Comparison of ENCODE assay signal across 10 cellular contexts in the genomic region with DNA sequence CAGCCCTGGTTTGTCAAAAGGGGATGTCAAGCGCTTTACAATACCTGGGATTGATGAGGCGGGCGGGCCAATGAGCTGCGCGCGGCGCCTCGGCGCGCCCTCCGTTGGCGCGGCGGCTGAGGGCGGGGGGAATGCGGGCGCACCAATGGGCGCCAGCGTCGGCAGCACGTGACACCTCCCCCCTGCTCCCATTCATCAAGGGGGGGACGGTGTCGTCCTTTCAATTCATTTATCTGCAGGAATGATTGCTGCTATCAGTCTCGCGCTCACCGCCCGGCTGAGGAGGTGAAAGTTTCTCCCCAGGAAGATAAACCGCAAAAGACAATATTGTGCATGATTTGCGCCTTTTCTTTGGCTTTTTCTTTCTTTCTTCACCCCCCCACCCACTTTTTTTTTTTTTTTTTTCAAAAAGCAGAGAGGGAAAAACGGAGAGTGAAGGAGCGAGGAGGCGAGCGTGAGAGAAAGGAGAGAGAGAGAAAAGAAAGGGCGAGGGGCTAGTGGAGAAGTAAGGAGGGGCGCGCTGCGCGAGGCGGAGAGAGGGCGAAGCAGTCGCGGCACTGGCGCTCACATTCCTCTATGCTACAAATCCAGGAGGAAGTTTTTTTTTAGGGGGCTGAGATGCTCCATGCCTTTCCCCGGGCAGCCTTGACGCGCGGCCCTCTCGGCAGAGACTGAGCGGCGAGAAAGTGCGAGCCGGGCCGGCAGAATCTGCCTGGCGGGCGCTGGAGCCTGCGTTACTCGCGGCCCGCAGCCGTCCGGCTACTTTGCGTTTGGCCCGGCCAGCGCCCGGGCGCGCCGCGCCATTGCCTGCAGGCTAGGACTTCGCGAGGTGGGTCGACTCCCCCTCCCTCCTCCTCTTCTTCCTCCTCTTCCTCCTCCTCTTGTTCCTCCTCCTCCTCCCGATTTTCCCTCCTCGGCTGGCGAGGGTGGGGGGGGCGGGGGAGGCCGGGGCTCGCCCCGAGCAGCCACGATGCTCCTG. TPM values are rescaled to one million over a fixed set of nuclear protein-coding genes. Genes with fewer than 3 reads are reported as not detected.
DNase-seq lines count a peak whose midpoint lies in the region; ATAC-seq and FAIRE-seq lines count a peak whose summit lies in the region.
"Had no signal": no experiment of that assay in that cellular context is flagged by ENCODE, and none has a peak within 500 bp of the region (broad histone marks: within the 10 kb centered on the region; RNA-seq: fewer than 3 reads in every experiment).

A gene (plus strand): TSS at position 223 of the 979 bp plus-strand sequence. CDS start 748 bp downstream, at position 971.

- no peak within 1 kb of the TSS for H3K27ac ChIP-seq in rectal smooth muscle tissue (ENCODE audit: low read depth, low read length)

- DNase-seq in EL: peak; percentile 89
- DNase-seq in RPMI7951 (ENCODE audit: low read depth): peak; percentile 87
- peak; percentile 74 to 91 for DNase-seq in frontal cortex (ENCODE audit: low spot score in 2 of 2)
- DNase-seq in activated CD8-positive, alpha-beta memory T cell treated with anti-CD3 and anti-CD28 coated beads, Interleukin-2, amount 50 U/mL, for 48 hours: no peak
- DNase-seq: amniotic stem cell, NCI-H187 treated with DMSO at 0.1 percent for 48 hours had no signal

- H3K27me3 ChIP-seq in rectal smooth muscle tissue (ENCODE audit: control insufficient read depth, insufficient read depth, low read length): peaks cover 71% of the 10 kb centered on the region

- no peak for FAIRE-seq in frontal cortex (lab: Jason Lieb, UNC)

- peaks cover 2% of the 10 kb centered on the region for H3K4me1 ChIP-seq in rectal smooth muscle tissue (ENCODE audit: control insufficient read depth, insufficient read depth, low read length)

- H3K4me3 ChIP-seq in rectal smooth muscle tissue (ENCODE audit: low read length): peak within 1 kb of the TSS; percentile 3

- H3K9ac ChIP-seq in rectal smooth muscle tissue (ENCODE audit: low read length): no peak within 1 kb of the TSS

- H3K36me3 ChIP-seq in rectal smooth muscle tissue (ENCODE audit: control insufficient read depth, insufficient read depth, low read length): no peaks in the 10 kb centered on the region

- ATAC-seq in GM19023 (IDR thresholded peaks at IDR 0.05; ENCODE audit: unreplicated experiment) (no peak), esophagus mucosa (no peak), GM21367 (IDR thresholded peaks at IDR 0.05; ENCODE audit: unreplicated experiment) (no peak)

RNA-seq across cellular contexts. Expression of the gene that starts here (rescaled TPM):
- total RNA-seq in RPMI7951 (2014; rRNA removed; shearing (Covaris generic)): 12.1 and 12.2 TPM in 2 replicates
- total RNA-seq in frontal cortex: 20.0 TPM
- total RNA-seq in esophagus mucosa: 0.36 TPM
